ENCODE assay signal across 23 cellular contexts in genomic region chr4:147102596-147102995, GRCh38.
"Had no signal": no experiment of that assay in that cellular context is flagged by ENCODE, and none has a peak within 500 bp of the region (broad histone marks: within the 10 kb centered on the region; RNA-seq: fewer than 3 reads in every experiment).

No MANE protein-coding gene starts in this region.

- H3K36me3 Mint-ChIP-seq: activated naive CD4-positive, alpha-beta T cell treated with anti-CD3 and anti-CD28 coated beads, Interleukin-2, amount 10 ng/mL, durations not matched to agents 7 days and 5 days; immature natural killer cell; WTC11 had no signal

- ATAC-seq: activated naive CD8-positive, alpha-beta T cell treated with anti-CD3 and anti-CD28 coated beads, Interleukin-2, amount 50 U/mL, for 24 hours; activated T-cell treated with anti-CD3 and anti-CD28 coated beads, Interleukin-2, amount 50 U/mL, for 72 hours; foreskin keratinocyte; WTC11 had no signal

- H3K4me1 ChIP-seq: foreskin keratinocyte, parathyroid adenoma had no signal

- H3K4me3 Mint-ChIP-seq: activated naive CD4-positive, alpha-beta T cell treated with anti-CD3 and anti-CD28 coated beads, Interleukin-2, amount 10 ng/mL, durations not matched to agents 7 days and 5 days; activated naive CD8-positive, alpha-beta T cell treated with anti-CD3 and anti-CD28 coated beads, Interleukin-2, amount 50 U/mL, for 24 hours; activated T-cell treated with anti-CD3 and anti-CD28 coated beads, Interleukin-2, amount 50 U/mL, for 72 hours; immature natural killer cell; nephron; T-helper 1 cell treated with Interleukin-12 subunit alpha and Interleukin-12 subunit beta and Interleukin-4 antibody, amounts not matched to agents 30 μg/mL and 1 μg/mL, for 36 hours; WTC11 had no signal

- H2AFZ ChIP-seq: parathyroid adenoma had no signal

- H3K4me3 ChIP-seq: SJSA1, smooth muscle cell, testis, upper lobe of right lung had no signal

- H3K27ac ChIP-seq: foreskin keratinocyte, neutrophil, parathyroid adenoma, SJSA1, testis, upper lobe of right lung had no signal

- H3K9ac ChIP-seq: parathyroid adenoma had no signal

- H3K27me3 ChIP-seq: SJSA1, testis, upper lobe of right lung had no signal

- H3K36me3 ChIP-seq: neutrophil, SJSA1, upper lobe of right lung had no signal

- H3K9me3 Mint-ChIP-seq: activated naive CD4-positive, alpha-beta T cell treated with anti-CD3 and anti-CD28 coated beads, Interleukin-2, amount 10 ng/mL, durations not matched to agents 7 days and 5 days; activated naive CD8-positive, alpha-beta T cell treated with anti-CD3 and anti-CD28 coated beads, Interleukin-2, amount 50 U/mL, for 24 hours; activated T-cell treated with anti-CD3 and anti-CD28 coated beads, Interleukin-2, amount 50 U/mL, for 72 hours; T-helper 1 cell treated with Interleukin-12 subunit alpha and Interleukin-12 subunit beta and Interleukin-4 antibody, amounts not matched to agents 30 μg/mL and 1 μg/mL, for 36 hours; WTC11 had no signal

- H3K9me3 ChIP-seq: neutrophil, SJSA1, testis, upper lobe of right lung had no signal

- DNase-seq: activated CD4-positive, alpha-beta T cell treated with anti-CD3 and anti-CD28 coated beads, Interleukin-2, amount 50 U/mL, for 4 hours; activated CD8-positive, alpha-beta memory T cell treated with anti-CD3 and anti-CD28 coated beads, Interleukin-2, amount 50 U/mL, for 48 hours; activated effector memory CD4-positive, alpha-beta T cell treated with anti-CD3 and anti-CD28 coated beads, Interleukin-2, amount 50 U/mL, for 16 hours; activated naive CD4-positive, alpha-beta T cell treated with anti-CD3 and anti-CD28 coated beads, Interleukin-2, amount 10 ng/mL, durations not matched to agents 7 days and 5 days; activated naive CD8-positive, alpha-beta T cell treated with anti-CD3 and anti-CD28 coated beads, Interleukin-2, amount 50 U/mL, for 24 hours; activated T-cell treated with anti-CD3 and anti-CD28 coated beads, Interleukin-2, amount 50 U/mL, for 72 hours; cortex of kidney; foreskin keratinocyte; immature natural killer cell; left ventricle myocardium superior; stimulated activated CD4-positive, alpha-beta T cell treated with anti-CD3 and anti-CD28 coated beads, Interleukin-15, amount 100 ng/mL, for 24 hours; stimulated activated CD8-positive, alpha-beta memory T cell treated with anti-CD3 and anti-CD28 coated beads, Interleukin-4, amount 100 ng/mL, for 48 hours; stimulated activated naive CD4-positive, alpha-beta T cell; T1000; testis; upper lobe of right lung had no signal

- H3K27ac Mint-ChIP-seq: activated naive CD4-positive, alpha-beta T cell treated with anti-CD3 and anti-CD28 coated beads, Interleukin-2, amount 10 ng/mL, durations not matched to agents 7 days and 5 days; activated naive CD8-positive, alpha-beta T cell treated with anti-CD3 and anti-CD28 coated beads, Interleukin-2, amount 50 U/mL, for 24 hours; activated T-cell treated with anti-CD3 and anti-CD28 coated beads, Interleukin-2, amount 50 U/mL, for 72 hours; immature natural killer cell; T-helper 1 cell treated with Interleukin-12 subunit alpha and Interleukin-12 subunit beta and Interleukin-4 antibody, amounts not matched to agents 30 μg/mL and 1 μg/mL, for 36 hours; WTC11 had no signal

- H3K4me1 Mint-ChIP-seq: activated naive CD4-positive, alpha-beta T cell treated with anti-CD3 and anti-CD28 coated beads, Interleukin-2, amount 10 ng/mL, durations not matched to agents 7 days and 5 days; activated naive CD8-positive, alpha-beta T cell treated with anti-CD3 and anti-CD28 coated beads, Interleukin-2, amount 50 U/mL, for 24 hours; immature natural killer cell had no signal
